In the genomic region with DNA sequence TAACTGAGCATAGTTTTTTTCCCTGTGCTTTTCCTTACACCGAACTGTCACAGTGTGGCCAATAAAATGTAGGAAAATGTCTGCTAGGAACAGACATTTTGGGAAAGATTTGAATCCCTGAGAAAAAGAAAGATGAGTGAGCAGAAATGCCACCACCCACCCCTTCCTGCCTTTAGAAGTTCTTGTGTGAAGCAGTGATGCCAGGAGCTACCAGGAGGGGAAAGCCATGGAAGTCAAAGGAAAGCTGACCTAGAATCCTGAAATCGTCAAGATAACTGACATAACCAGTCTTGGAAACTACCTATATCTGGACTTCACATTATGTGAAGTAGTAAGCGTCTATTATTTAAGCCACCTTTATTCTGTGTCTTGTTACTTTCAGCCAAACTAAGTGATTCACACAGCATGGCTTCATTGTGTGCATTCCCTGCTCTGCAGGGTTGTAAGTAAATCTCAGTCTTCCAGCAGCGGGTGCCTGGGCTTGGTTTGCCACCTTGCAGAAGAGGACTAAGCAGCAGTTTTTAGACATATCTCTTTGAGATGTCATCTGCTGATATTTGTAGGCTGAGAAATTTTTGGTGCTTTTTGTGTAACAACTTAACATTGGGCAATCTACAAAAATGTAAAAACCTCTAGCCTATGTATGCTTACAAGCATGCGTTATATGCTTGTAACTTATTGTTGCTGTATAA, we compare ENCODE assay signal across 1 cellular context.
TF ChIP-seq lines count a peak whose summit lies in the region.

No MANE protein-coding gene starts in this region.

TF ChIP-seq in IMR-90, 13 proteins besides CTCF, POLR2A, EP300 and RAD21:
- no peak for TF ChIP-seq RFX5 (IDR thresholded peaks at IDR 0.05; ENCODE audit: low read depth, low read length)
- 0 out of 2 replicates have a peak, but pooled peaks have one; percentile 13 for TF ChIP-seq CEBPB (IDR thresholded peaks at IDR 0.05; ENCODE audit: low read depth, low read length)
